In genomic region chr11:75204012-75204674, GRCh38 we compare ENCODE assay signal across 1 cellular context.
A peak's percentile ranks its signal among the peaks of the same experiment; 100 is the strongest.
TF ChIP-seq lines count a peak whose summit lies in the region.

No MANE protein-coding gene starts in this region.

TF ChIP-seq in HepG2, 621 proteins besides CTCF, POLR2A, EP300 and RAD21 (continued from another document and continues in another):
- TF ChIP-seq, protein P1, sequence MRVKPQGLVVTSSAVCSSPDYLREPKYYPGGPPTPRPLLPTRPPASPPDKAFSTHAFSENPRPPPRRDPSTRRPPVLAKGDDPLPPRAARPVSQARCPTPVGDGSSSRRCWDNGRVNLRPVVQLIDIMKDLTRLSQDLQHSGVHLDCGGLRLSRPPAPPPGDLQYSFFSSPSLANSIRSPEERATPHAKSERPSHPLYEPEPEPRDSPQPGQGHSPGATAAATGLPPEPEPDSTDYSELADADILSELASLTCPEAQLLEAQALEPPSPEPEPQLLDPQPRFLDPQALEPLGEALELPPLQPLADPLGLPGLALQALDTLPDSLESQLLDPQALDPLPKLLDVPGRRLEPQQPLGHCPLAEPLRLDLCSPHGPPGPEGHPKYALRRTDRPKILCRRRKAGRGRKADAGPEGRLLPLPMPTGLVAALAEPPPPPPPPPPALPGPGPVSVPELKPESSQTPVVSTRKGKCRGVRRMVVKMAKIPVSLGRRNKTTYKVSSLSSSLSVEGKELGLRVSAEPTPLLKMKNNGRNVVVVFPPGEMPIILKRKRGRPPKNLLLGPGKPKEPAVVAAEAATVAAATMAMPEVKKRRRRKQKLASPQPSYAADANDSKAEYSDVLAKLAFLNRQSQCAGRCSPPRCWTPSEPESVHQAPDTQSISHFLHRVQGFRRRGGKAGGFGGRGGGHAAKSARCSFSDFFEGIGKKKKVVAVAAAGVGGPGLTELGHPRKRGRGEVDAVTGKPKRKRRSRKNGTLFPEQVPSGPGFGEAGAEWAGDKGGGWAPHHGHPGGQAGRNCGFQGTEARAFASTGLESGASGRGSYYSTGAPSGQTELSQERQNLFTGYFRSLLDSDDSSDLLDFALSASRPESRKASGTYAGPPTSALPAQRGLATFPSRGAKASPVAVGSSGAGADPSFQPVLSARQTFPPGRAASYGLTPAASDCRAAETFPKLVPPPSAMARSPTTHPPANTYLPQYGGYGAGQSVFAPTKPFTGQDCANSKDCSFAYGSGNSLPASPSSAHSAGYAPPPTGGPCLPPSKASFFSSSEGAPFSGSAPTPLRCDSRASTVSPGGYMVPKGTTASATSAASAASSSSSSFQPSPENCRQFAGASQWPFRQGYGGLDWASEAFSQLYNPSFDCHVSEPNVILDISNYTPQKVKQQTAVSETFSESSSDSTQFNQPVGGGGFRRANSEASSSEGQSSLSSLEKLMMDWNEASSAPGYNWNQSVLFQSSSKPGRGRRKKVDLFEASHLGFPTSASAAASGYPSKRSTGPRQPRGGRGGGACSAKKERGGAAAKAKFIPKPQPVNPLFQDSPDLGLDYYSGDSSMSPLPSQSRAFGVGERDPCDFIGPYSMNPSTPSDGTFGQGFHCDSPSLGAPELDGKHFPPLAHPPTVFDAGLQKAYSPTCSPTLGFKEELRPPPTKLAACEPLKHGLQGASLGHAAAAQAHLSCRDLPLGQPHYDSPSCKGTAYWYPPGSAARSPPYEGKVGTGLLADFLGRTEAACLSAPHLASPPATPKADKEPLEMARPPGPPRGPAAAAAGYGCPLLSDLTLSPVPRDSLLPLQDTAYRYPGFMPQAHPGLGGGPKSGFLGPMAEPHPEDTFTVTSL (CRISPR knock-in tag; IDR thresholded peaks at IDR 0.05; ENCODE audit: borderline replicate concordance), result no peak
- TF ChIP-seq PHF20 (CRISPR knock-in tag; IDR thresholded peaks at IDR 0.05), result no peak
- TF ChIP-seq CSRNP2 (CRISPR knock-in tag; conservative IDR thresholded peaks at IDR 0.05; ENCODE audit: low read depth), result no peak
- 0 out of 2 replicates have a peak, but pooled peaks have one; percentile 77 for TF ChIP-seq TGIF2 (CRISPR knock-in tag; IDR thresholded peaks at IDR 0.05)
- TF ChIP-seq NFIC (IDR thresholded peaks at IDR 0.05; ENCODE audit: low read length), result no peak
- TF ChIP-seq KLF11 (CRISPR knock-in tag; IDR thresholded peaks at IDR 0.05), result no peak
- no peak for TF ChIP-seq HHEX (CRISPR knock-in tag; IDR thresholded peaks at IDR 0.05)
- TF ChIP-seq POLR2G (IDR thresholded peaks at IDR 0.05; ENCODE audit: low read depth, low read length), result peak; percentile 27; the same call in 1 of the 2 replicates
- TF ChIP-seq ZNF576 (CRISPR knock-in tag; IDR thresholded peaks at IDR 0.05), result no peak
- no peak for TF ChIP-seq SYNCRIP (IDR thresholded peaks at IDR 0.05; ENCODE audit: insufficient read depth, low read depth, low read length)
- TF ChIP-seq ZNF660 (CRISPR knock-in tag; IDR thresholded peaks at IDR 0.05; ENCODE audit: borderline replicate concordance, low read depth), result no peak
- 0 out of 2 replicates have a peak, but pooled peaks have one; percentile 33 for TF ChIP-seq NFKBIZ (CRISPR knock-in tag; IDR thresholded peaks at IDR 0.05)
- TF ChIP-seq ZBTB39 (CRISPR knock-in tag; IDR thresholded peaks at IDR 0.05), result no peak
- TF ChIP-seq, protein P2, sequence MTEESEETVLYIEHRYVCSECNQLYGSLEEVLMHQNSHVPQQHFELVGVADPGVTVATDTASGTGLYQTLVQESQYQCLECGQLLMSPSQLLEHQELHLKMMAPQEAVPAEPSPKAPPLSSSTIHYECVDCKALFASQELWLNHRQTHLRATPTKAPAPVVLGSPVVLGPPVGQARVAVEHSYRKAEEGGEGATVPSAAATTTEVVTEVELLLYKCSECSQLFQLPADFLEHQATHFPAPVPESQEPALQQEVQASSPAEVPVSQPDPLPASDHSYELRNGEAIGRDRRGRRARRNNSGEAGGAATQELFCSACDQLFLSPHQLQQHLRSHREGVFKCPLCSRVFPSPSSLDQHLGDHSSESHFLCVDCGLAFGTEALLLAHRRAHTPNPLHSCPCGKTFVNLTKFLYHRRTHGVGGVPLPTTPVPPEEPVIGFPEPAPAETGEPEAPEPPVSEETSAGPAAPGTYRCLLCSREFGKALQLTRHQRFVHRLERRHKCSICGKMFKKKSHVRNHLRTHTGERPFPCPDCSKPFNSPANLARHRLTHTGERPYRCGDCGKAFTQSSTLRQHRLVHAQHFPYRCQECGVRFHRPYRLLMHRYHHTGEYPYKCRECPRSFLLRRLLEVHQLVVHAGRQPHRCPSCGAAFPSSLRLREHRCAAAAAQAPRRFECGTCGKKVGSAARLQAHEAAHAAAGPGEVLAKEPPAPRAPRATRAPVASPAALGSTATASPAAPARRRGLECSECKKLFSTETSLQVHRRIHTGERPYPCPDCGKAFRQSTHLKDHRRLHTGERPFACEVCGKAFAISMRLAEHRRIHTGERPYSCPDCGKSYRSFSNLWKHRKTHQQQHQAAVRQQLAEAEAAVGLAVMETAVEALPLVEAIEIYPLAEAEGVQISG (CRISPR knock-in tag; IDR thresholded peaks at IDR 0.05), result peak; percentile 55
- TF ChIP-seq ZNF281 (CRISPR knock-in tag; IDR thresholded peaks at IDR 0.05; ENCODE audit: borderline replicate concordance), result peak; percentile 51; the same call in 1 of the 2 replicates
- no peak for TF ChIP-seq ZNF251 (CRISPR knock-in tag; IDR thresholded peaks at IDR 0.05)
- TF ChIP-seq ZNF772 (CRISPR knock-in tag; IDR thresholded peaks at IDR 0.05), result peak; percentile 90
- no peak for TF ChIP-seq ELF1 (CRISPR knock-in tag; IDR thresholded peaks at IDR 0.05)
- TF ChIP-seq FOXC1 (CRISPR knock-in tag; IDR thresholded peaks at IDR 0.05; ENCODE audit: borderline replicate concordance), result no peak
- TF ChIP-seq ZNF570 (CRISPR knock-in tag; IDR thresholded peaks at IDR 0.05; ENCODE audit: borderline replicate concordance), result 0 out of 2 replicates have a peak, but pooled peaks have one; percentile 20
- TF ChIP-seq NPAS2 (CRISPR knock-in tag; IDR thresholded peaks at IDR 0.05; ENCODE audit: borderline replicate concordance), result no peak
- no peak for TF ChIP-seq MEIS2 (CRISPR knock-in tag; IDR thresholded peaks at IDR 0.05)
- no peak for TF ChIP-seq MBD4 (IDR thresholded peaks at IDR 0.05; ENCODE audit: borderline replicate concordance, low read length)
- no peak for TF ChIP-seq ZNF362 (CRISPR knock-in tag; IDR thresholded peaks at IDR 0.05; ENCODE audit: borderline replicate concordance)
- TF ChIP-seq, protein P3, sequence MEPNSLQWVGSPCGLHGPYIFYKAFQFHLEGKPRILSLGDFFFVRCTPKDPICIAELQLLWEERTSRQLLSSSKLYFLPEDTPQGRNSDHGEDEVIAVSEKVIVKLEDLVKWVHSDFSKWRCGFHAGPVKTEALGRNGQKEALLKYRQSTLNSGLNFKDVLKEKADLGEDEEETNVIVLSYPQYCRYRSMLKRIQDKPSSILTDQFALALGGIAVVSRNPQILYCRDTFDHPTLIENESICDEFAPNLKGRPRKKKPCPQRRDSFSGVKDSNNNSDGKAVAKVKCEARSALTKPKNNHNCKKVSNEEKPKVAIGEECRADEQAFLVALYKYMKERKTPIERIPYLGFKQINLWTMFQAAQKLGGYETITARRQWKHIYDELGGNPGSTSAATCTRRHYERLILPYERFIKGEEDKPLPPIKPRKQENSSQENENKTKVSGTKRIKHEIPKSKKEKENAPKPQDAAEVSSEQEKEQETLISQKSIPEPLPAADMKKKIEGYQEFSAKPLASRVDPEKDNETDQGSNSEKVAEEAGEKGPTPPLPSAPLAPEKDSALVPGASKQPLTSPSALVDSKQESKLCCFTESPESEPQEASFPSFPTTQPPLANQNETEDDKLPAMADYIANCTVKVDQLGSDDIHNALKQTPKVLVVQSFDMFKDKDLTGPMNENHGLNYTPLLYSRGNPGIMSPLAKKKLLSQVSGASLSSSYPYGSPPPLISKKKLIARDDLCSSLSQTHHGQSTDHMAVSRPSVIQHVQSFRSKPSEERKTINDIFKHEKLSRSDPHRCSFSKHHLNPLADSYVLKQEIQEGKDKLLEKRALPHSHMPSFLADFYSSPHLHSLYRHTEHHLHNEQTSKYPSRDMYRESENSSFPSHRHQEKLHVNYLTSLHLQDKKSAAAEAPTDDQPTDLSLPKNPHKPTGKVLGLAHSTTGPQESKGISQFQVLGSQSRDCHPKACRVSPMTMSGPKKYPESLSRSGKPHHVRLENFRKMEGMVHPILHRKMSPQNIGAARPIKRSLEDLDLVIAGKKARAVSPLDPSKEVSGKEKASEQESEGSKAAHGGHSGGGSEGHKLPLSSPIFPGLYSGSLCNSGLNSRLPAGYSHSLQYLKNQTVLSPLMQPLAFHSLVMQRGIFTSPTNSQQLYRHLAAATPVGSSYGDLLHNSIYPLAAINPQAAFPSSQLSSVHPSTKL (CRISPR knock-in tag; IDR thresholded peaks at IDR 0.05), result peak; percentile 75
- no peak for TF ChIP-seq NR0B2 (CRISPR knock-in tag; IDR thresholded peaks at IDR 0.05)
- no peak; the same call in 1 of the 2 replicates for TF ChIP-seq ZBTB21 (CRISPR knock-in tag; IDR thresholded peaks at IDR 0.05)
- TF ChIP-seq RBFOX2 (IDR thresholded peaks at IDR 0.05; ENCODE audit: low read depth, low read length), result no peak
- TF ChIP-seq, protein P4, sequence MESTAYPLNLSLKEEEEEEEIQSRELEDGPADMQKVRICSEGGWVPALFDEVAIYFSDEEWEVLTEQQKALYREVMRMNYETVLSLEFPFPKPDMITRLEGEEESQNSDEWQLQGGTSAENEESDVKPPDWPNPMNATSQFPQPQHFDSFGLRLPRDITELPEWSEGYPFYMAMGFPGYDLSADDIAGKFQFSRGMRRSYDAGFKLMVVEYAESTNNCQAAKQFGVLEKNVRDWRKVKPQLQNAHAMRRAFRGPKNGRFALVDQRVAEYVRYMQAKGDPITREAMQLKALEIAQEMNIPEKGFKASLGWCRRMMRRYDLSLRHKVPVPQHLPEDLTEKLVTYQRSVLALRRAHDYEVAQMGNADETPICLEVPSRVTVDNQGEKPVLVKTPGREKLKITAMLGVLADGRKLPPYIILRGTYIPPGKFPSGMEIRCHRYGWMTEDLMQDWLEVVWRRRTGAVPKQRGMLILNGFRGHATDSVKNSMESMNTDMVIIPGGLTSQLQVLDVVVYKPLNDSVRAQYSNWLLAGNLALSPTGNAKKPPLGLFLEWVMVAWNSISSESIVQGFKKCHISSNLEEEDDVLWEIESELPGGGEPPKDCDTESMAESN (CRISPR knock-in tag; conservative IDR thresholded peaks at IDR 0.05), result peak; percentile 97
